17 cellular contexts compared by ENCODE assay signal in genomic region chr11:86196291-86196690, GRCh38.
"Had no signal": no experiment of that assay in that cellular context is flagged by ENCODE, and none has a peak within 500 bp of the region (broad histone marks: within the 10 kb centered on the region; RNA-seq: fewer than 3 reads in every experiment).

No MANE protein-coding gene starts in this region.

- ATAC-seq: activated CD8-positive, alpha-beta T cell treated with anti-CD3 and anti-CD28 coated beads, Interleukin-2, amount 10 ng/mL, durations not matched to agents 7 days and 5 days; natural killer cell treated with Interleukin-12 subunit alpha and Interleukin-12 subunit beta and Interleukin-15 and Interleukin-18, amount 100 ng/mL, for 72 hours; stimulated activated memory B cell treated with anti-CD40 and anti-IgM and Interleukin-4, amounts not matched to agents 10 μg/mL and 1 μg/mL and 100 μg/mL, for 72 hours had no signal

- H3K27ac ChIP-seq: brain microvascular endothelial cell, coronary artery, tibial artery had no signal

- DNase-seq: activated B cell treated with CpG ODN at 0.5 μM for 24 hours; activated CD4-positive, alpha-beta T cell treated with anti-CD3 and anti-CD28 coated beads, Interleukin-2, amount 10 ng/mL, durations not matched to agents 24 days and 14 days; activated CD8-positive, alpha-beta T cell treated with anti-CD3 and anti-CD28 coated beads, Interleukin-2, amount 10 ng/mL, durations not matched to agents 7 days and 5 days; activated naive CD8-positive, alpha-beta T cell treated with anti-CD3 and anti-CD28 coated beads for 36 hours; brain microvascular endothelial cell; effector CD8-positive, alpha-beta T cell; foreskin fibroblast; glutamatergic neuron; hypothalamus; mesenchymal stem cell; nucleus accumbens; posterior cingulate gyrus; retina; tibial artery had no signal

- H3K9me3 ChIP-seq: tibial artery had no signal

- H3K4me3 ChIP-seq: coronary artery, tibial artery had no signal

- H3K36me3 ChIP-seq: brain microvascular endothelial cell, tibial artery had no signal

- H3K27me3 ChIP-seq: brain microvascular endothelial cell, tibial artery had no signal
